In the genomic region with DNA sequence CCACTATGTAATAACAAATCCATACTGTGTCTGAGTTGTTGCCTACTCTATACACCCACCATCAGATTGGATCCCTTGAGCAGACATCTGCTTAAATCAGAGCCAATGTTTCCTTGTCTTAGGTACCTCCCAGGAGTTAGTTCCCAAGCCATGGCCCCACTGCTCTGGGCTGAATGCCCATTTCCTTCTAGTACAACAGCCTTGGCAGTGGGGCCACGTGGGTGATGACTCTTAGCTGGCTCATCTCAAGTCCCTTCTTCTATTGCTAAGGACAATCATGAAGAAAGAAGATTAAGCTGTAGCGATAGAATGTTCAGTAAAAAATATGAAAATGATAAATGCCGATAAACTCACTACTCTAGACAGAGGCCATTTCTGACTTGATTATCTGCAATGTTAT, we compare ENCODE assay signal across 17 cellular contexts. TPM values are rescaled to one million over a fixed set of nuclear protein-coding genes. Genes with fewer than 3 reads are reported as not detected.
DNase-seq lines count a peak whose midpoint lies in the region; ATAC-seq, FAIRE-seq and TF ChIP-seq lines count a peak whose summit lies in the region.
"Had no signal": no experiment of that assay in that cellular context is flagged by ENCODE, and none has a peak within 500 bp of the region (broad histone marks: within the 10 kb centered on the region; RNA-seq: fewer than 3 reads in every experiment).

No MANE protein-coding gene starts in this region.

- H2AFZ ChIP-seq in PC-9 = no peak overlapping the region
- H2AFZ ChIP-seq: hepatocyte had no signal

- DNase-seq in H54 (ENCODE audit: insufficient read length, low spot score) (peak; percentile 30), PC-9 (no peak), renal cortical epithelial cell (ENCODE audit: low read depth) (peak; percentile 38), ovary (no peak)
- no peak for DNase-seq in activated CD4-positive, alpha-beta T cell treated with anti-CD3 and anti-CD28 coated beads for 48 hours
- DNase-seq in activated CD8-positive, alpha-beta memory T cell treated with anti-CD3 and anti-CD28 coated beads, Interleukin-2, amount 50 U/mL, for 4 hours = no peak
- DNase-seq: naive thymus-derived CD4-positive, alpha-beta T cell; NCI-H146; NCI-H82; pancreas; SK-N-SH; stimulated activated naive CD8-positive, alpha-beta T cell treated with anti-CD3 and anti-CD28 coated beads, Interleukin-15, amount 100 ng/mL, for 72 hours; upper lobe of left lung had no signal

- BruUV-seq in PC-9 (replicated peaks; lab: Mats Ljungman, UMichigan) = TSS peak; percentile 2

- 81 to 89% (median 85%) methylated on average over 3 of the region's 3 CpGs for WGBS in ovary, 3 donors

- H3K4me2 ChIP-seq in PC-9 = no peak overlapping the region
- H3K4me2 ChIP-seq: hepatocyte, SK-N-SH had no signal

- H4K20me1 ChIP-seq in PC-9 (ENCODE audit: insufficient read depth) = peaks cover 23% of the 10 kb centered on the region

- no peaks in the 10 kb centered on the region for H3K4me1 ChIP-seq in PC-9 (replicated peaks; ENCODE audit: insufficient read depth)
- no peaks in the 10 kb centered on the region for H3K4me1 ChIP-seq in ovary (ENCODE audit: insufficient read depth)
- H3K4me1 ChIP-seq: esophagus muscularis mucosa, pancreas, upper lobe of left lung had no signal

- H3K79me2 ChIP-seq in PC-9 (ENCODE audit: low read depth) = 0 out of 2 replicates have a peak, but pooled peaks cover 6% of the 10 kb centered on the region
- H3K79me2 ChIP-seq: hepatocyte had no signal

- peak; percentile 85 for FAIRE-seq in H54 (lab: Jason Lieb, UNC)
- FAIRE-seq: islet of Langerhans, pancreas had no signal

- TF ChIP-seq CTCF in PC-9 (conservative IDR thresholded peaks at IDR 0.05) (no peak), ovary (IDR thresholded peaks at IDR 0.05) (no peak)

- no peak for TF ChIP-seq EP300 in ovary (IDR thresholded peaks at IDR 0.05)

- H3K27me3 ChIP-seq in PC-9 (ENCODE audit: insufficient read depth, low read depth) (no peaks in the 10 kb centered on the region), ovary (no peaks in the 10 kb centered on the region)
- H3K27me3 ChIP-seq: esophagus muscularis mucosa, hepatocyte, pancreas, upper lobe of left lung had no signal

- H3K27ac ChIP-seq in PC-9 = 0 out of 2 replicates have a peak overlapping the region, but pooled peaks have one; percentile 15
- H3K27ac ChIP-seq in ovary = no peak overlapping the region
- H3K27ac ChIP-seq: esophagus muscularis mucosa, hepatocyte, pancreas, upper lobe of left lung had no signal

- H3K4me3 ChIP-seq in PC-9 (no peak overlapping the region), ovary (no peak overlapping the region)
- H3K4me3 ChIP-seq: esophagus muscularis mucosa, hepatocyte, pancreas, upper lobe of left lung had no signal

- H3K9me2 ChIP-seq in PC-9 (ENCODE audit: insufficient read depth) = no peaks in the 10 kb centered on the region
- H3K9me2 ChIP-seq: SK-N-SH had no signal

- peak; percentile 83 for ATAC-seq in esophagus mucosa
- ATAC-seq: naive thymus-derived CD4-positive, alpha-beta T cell; pancreas; stimulated activated naive CD8-positive, alpha-beta T cell treated with anti-CD3 and anti-CD28 coated beads, Interleukin-15, amount 100 ng/mL, for 72 hours had no signal

- CTCF ChIA-PET in PC-9 (lab: Charles Lee) = no interaction called here

- H3K9me3 ChIP-seq in PC-9 (ENCODE audit: insufficient read depth, low read depth) (no peaks in the 10 kb centered on the region; the same call in 1 of the 2 replicates), ovary (no peaks in the 10 kb centered on the region)
- H3K9me3 ChIP-seq: esophagus muscularis mucosa, pancreas, SK-N-SH, upper lobe of left lung had no signal

- TF ChIP-seq POLR2A in H54 (IDR thresholded peaks at IDR 0.05; ENCODE audit: low read depth, low read length) (no peak), ovary (IDR thresholded peaks at IDR 0.05) (no peak)

- intact Hi-C loops in PC-9 (cut with micrococcal nuclease; ENCODE audit: unreplicated experiment) (no loop called here), ovary (cut with DNase I) (no loop called here)

- POLR2A ChIA-PET in PC-9 (lab: Charles Lee; ENCODE audit: unreplicated experiment) = interaction anchor here (0.6 to 0.7 kb wide), 2 partner anchors 797 to 860 kb away, joined by 4 to 5 read pairs; partner anchors contain the start of gene HSDL2

- H3K36me3 ChIP-seq in PC-9 (ENCODE audit: low read depth) = peaks cover 83% of the 10 kb centered on the region
- no peaks in the 10 kb centered on the region for H3K36me3 ChIP-seq in ovary

- H3F3A ChIP-seq in PC-9 (ENCODE audit: insufficient read depth, low read depth) = peaks cover 66% of the 10 kb centered on the region

RNA-seq across cellular contexts. Expression of gene PTGR1, which starts 16.6 kb away (rescaled TPM):
- total RNA-seq in PC-9 (2021) (611 and 635 TPM in 2 replicates), esophagus mucosa (101 TPM), renal cortical epithelial cell (106 and 167 TPM in 2 replicates), ovary (10 to 100 TPM; 21.5 to 45.3 (median 31.5) TPM)
- 10 to 100 TPM in 1 of 2 donors, 1 to 10 TPM in 1; 7.3 to 16.7 TPM for polyA plus RNA-seq in ovary

RNA-seq across cellular contexts. Expression of gene DNAJC25, which starts 48.2 kb away (rescaled TPM):
- total RNA-seq in PC-9 (2021) (7.3 and 7.9 TPM in 2 replicates), esophagus mucosa (3.0 TPM), renal cortical epithelial cell (12.2 and 20.2 TPM in 2 replicates), ovary (10 to 100 TPM in 1 of 7 donors, 1 to 10 TPM in 6; 5.3 to 12.3 (median 7.9) TPM)
- 1 to 10 TPM; 5.5 to 8.9 TPM for polyA plus RNA-seq in ovary

RNA-seq across cellular contexts. Expression of gene ZNF483, which starts 57.9 kb away (rescaled TPM):
- total RNA-seq in PC-9 (2021) (7.0 and 7.3 TPM in 2 replicates), esophagus mucosa (0.36 TPM), renal cortical epithelial cell (5.7 and 6.7 TPM in 2 replicates), ovary (10 to 100 TPM; 21.1 to 55.5 (median 34.5) TPM)
- 1 to 10 TPM; 3.2 to 5.0 TPM for polyA plus RNA-seq in ovary

Comparison
In these comparisons a context has a peak if more than half of its experiments do, and no peak if none do; other contexts are left out.
1. DNase-seq: peak in H54 (single experiment) and renal cortical epithelial cell (single experiment); none in PC-9 (0 of 2), activated CD4-positive, alpha-beta T cell treated with anti-CD3 and anti-CD28 coated beads for 48 hours (single experiment), activated CD8-positive, alpha-beta memory T cell treated with anti-CD3 and anti-CD28 coated beads, Interleukin-2, amount 50 U/mL, for 4 hours (single experiment) and ovary (0 of 5).